ENCODE assay signal across 1 cellular context in genomic region chr6:48032156-48032555, GRCh38.
TF ChIP-seq lines count a peak whose summit lies in the region.

No MANE protein-coding gene starts in this region.

TF ChIP-seq in GM23338, 12 proteins besides CTCF, POLR2A, EP300 and RAD21 (continued from another document):
- TF ChIP-seq ZNF462 (CRISPR knock-in tag; IDR thresholded peaks at IDR 0.05) (no peak), STAT1 (IDR thresholded peaks at IDR 0.05; ENCODE audit: unreplicated experiment) (no peak), NANOG (IDR thresholded peaks at IDR 0.05; ENCODE audit: borderline replicate concordance) (no peak), ZNF331 (CRISPR knock-in tag; IDR thresholded peaks at IDR 0.05; ENCODE audit: low read depth) (no peak)
